ENCODE assay signal across 4 cellular contexts in genomic region chr1:153194331-153195050, GRCh38. TPM values are rescaled to one million over a fixed set of nuclear protein-coding genes. Genes with fewer than 3 reads are reported as not detected.
"Had no signal": no experiment of that assay in that cellular context is flagged by ENCODE, and none has a peak within 500 bp of the region (broad histone marks: within the 10 kb centered on the region; RNA-seq: fewer than 3 reads in every experiment).

No MANE protein-coding gene starts in this region.

- H3K4me3 ChIP-seq: GM12878 had no signal

- DNase-seq: GDM1, GF-D8 had no signal

RNA-seq across cellular contexts. Expression of gene LELP1, which starts 8.7 kb away (rescaled TPM):
- total RNA-seq: G401, GM12878 had no signal

RNA-seq across cellular contexts. Expression of gene PRR9, which starts 22.9 kb away (rescaled TPM):
- total RNA-seq: G401, GM12878 had no signal

RNA-seq across cellular contexts. Expression of gene SPRR2G, which starts 43.8 kb away (rescaled TPM):
- total RNA-seq: G401, GM12878 had no signal
